8 cellular contexts compared by ENCODE assay signal in genomic region chr12:33605776-33606175, GRCh38.
DNase-seq lines count a peak whose midpoint lies in the region; FAIRE-seq and TF ChIP-seq lines count a peak whose summit lies in the region.

No MANE protein-coding gene starts in this region.

- TF ChIP-seq CTCF in 22Rv1 (IDR thresholded peaks at IDR 0.05), result peak; percentile 72
- TF ChIP-seq CTCF in epithelial cell of proximal tubule (conservative IDR thresholded peaks at IDR 0.05; ENCODE audit: low read depth, low read length), result peak; percentile 55

- DNase-seq in H54 (ENCODE audit: insufficient read length, low spot score) (peak; percentile 11), NOMO-1 treated with DMSO at 0.1 percent for 48 hours (lab: John Stamatoyannopoulos, UW; ENCODE audit: unreplicated experiment) (peak; percentile 49), epithelial cell of proximal tubule (ENCODE audit: low read depth) (no peak), globus pallidus (ENCODE audit: low spot score) (no peak), substantia nigra (lab: John Stamatoyannopoulos, UW) (no peak), H4 (ENCODE audit: low spot score) (no peak), posterior cingulate gyrus (no peak)

- intact Hi-C loops in posterior cingulate gyrus (cut with DNase I), result no loop called here

- H3K27ac ChIP-seq in 22Rv1, result no peak overlapping the region
- H3K27ac ChIP-seq in substantia nigra (ENCODE audit: low read depth, low read length, poor library complexity, severe bottlenecking), result no peak overlapping the region

- no peak for TF ChIP-seq POLR2A in H54 (IDR thresholded peaks at IDR 0.05; ENCODE audit: low read depth, low read length)

- H3K4me3 ChIP-seq in epithelial cell of proximal tubule (ENCODE audit: low read depth, low read length), result no peak overlapping the region

- FAIRE-seq in H54 (lab: Jason Lieb, UNC), result no peak

Comparison
In these comparisons a context has a peak if more than half of its experiments do, and no peak if none do; other contexts are left out.
1. DNase-seq: peak in H54 (single experiment) and NOMO-1 treated with DMSO at 0.1 percent for 48 hours (single experiment); none in epithelial cell of proximal tubule (single experiment), globus pallidus (single experiment), substantia nigra (0 of 49), H4 (single experiment) and posterior cingulate gyrus (0 of 10).